ENCODE assay signal across 8 cellular contexts in the genomic region with DNA sequence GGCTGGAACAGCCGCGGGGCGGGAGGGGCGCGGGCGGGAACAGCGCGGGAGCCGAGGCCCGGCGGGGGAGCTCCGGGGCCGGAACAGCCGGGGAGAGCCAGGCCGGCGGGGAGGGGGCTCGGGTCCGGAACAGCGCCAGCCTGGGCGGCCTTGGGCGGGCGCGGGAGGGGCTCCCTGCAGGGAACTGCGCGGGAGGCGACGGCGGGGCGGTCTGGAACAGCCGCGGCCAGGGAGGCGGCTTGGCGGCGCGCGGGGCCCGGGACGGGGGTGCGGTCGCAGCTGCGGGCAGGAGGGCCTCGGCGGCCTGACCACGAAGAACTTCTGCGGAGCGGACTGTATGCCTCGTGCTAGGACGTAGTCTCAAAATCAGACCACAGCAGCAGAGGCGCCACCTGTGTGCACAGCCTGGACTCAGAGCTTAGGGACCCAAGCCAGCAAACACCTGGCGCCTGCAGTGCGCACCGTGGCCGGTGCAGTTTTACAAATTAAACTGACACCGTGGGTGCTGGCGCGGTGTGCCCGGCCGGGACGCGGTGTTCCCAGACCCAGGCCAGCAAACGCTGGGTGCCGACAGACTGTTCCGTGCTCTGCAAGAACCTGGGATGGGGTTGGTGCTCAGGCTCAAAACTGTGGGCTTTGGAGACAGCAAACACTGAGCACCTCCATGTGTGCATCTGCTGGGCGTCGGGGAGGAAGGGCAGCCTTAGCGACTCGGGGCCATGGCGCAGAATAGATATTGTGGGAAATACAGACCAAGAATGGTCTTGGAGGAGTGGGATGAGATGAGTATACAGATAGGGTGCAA. TPM values are rescaled to one million over a fixed set of nuclear protein-coding genes. Genes with fewer than 3 reads are reported as not detected.
DNase-seq lines count a peak whose midpoint lies in the region; ATAC-seq and TF ChIP-seq lines count a peak whose summit lies in the region.

No MANE protein-coding gene starts in this region.

- intact Hi-C loops in heart left ventricle (cut with DNase I) (loop anchor here in 6 of 10 donors (2.0 to 5.0 kb wide), 6 partner anchors 60 to 275 kb away; a partner anchor contains a TSS), psoas muscle (cut with DNase I) (no loop called here)

- TF ChIP-seq CTCF in heart left ventricle (IDR thresholded peaks at IDR 0.05) = no peak
- TF ChIP-seq CTCF in psoas muscle (IDR thresholded peaks at IDR 0.05) = no peak

- 2 to 5% (median 2%) methylated on average over 24 to 68 of the region's 68 CpGs for WGBS in heart left ventricle, 4 donors
- 1 to 3% (median 1%) methylated on average over 40 to 68 of the region's 68 CpGs for WGBS in psoas muscle, 3 donors

- H3K36me3 Mint-ChIP-seq in activated naive CD8-positive, alpha-beta T cell = peaks cover 8% of the 10 kb centered on the region

- H3K4me3 ChIP-seq in heart left ventricle (peak overlapping the region; percentile 47 to 71 (median 64)), psoas muscle (peak overlapping the region; percentile 72)

- H3K36me3 ChIP-seq in heart left ventricle (no peaks in the 10 kb centered on the region), psoas muscle (ENCODE audit: insufficient read depth in 1 of 2, low read depth in 1 of 2) (no peaks in the 10 kb centered on the region)

- peak overlapping the region; percentile 88 for H3K27ac Mint-ChIP-seq in activated naive CD8-positive, alpha-beta T cell

- peaks cover 0 to 20% (median 15%) of the 10 kb centered on the region in 12 donors for H3K9me3 ChIP-seq in heart left ventricle
- peaks cover 14% of the 10 kb centered on the region for H3K9me3 ChIP-seq in psoas muscle

- TF ChIP-seq POLR2A in heart left ventricle (IDR thresholded peaks at IDR 0.05) = no peak

- ATAC-seq in GM21367 (IDR thresholded peaks at IDR 0.05; ENCODE audit: unreplicated experiment) (peak; percentile 40), heart left ventricle (peak; percentile 60 to 87 (median 79)), psoas muscle (peak; percentile 69 to 80 (median 76))

- peaks cover 0 to 29% (median 20%) of the 10 kb centered on the region in 12 donors for H3K4me1 ChIP-seq in heart left ventricle
- peaks cover 3% of the 10 kb centered on the region for H3K4me1 ChIP-seq in psoas muscle

- H3K27me3 ChIP-seq in heart left ventricle (no peaks in the 10 kb centered on the region), psoas muscle (ENCODE audit: insufficient read depth in 3 of 3, low read length in 2 of 3) (no peaks in the 10 kb centered on the region)

- DNase-seq in DMS114 treated with DMSO at 0.1 percent for 48 hours (lab: John Stamatoyannopoulos, UW; ENCODE audit: unreplicated experiment) (peak; percentile 59), HUDEP-2 (lab: John Stamatoyannopoulos, UW; ENCODE audit: unreplicated experiment in 76 of 76) (peak in 75 of 76 experiments; percentile 43 to 97 (median 90)), SHP77 (lab: John Stamatoyannopoulos, UW) (peak; percentile 76 to 81), heart left ventricle (peak in 4 of 5 donors; percentile 89 to 95 (median 92)), psoas muscle (peak; percentile 87 to 93), UCSD-AML1 (lab: John Stamatoyannopoulos, UW; ENCODE audit: unreplicated experiment) (no peak)

- H3K4me3 Mint-ChIP-seq in activated naive CD8-positive, alpha-beta T cell = peak overlapping the region; percentile 92

- no peaks in the 10 kb centered on the region for H3K27me3 Mint-ChIP-seq in activated naive CD8-positive, alpha-beta T cell

- H3K4me1 Mint-ChIP-seq in activated naive CD8-positive, alpha-beta T cell (ENCODE audit: low read depth) = peaks cover 21% of the 10 kb centered on the region

- H3K27ac ChIP-seq in heart left ventricle (peak overlapping the region; percentile 86 to 99 (median 92)), psoas muscle (peak overlapping the region; percentile 81)

- H3K9me3 Mint-ChIP-seq in activated naive CD8-positive, alpha-beta T cell (ENCODE audit: low read depth) = peaks cover 5% of the 10 kb centered on the region

RNA-seq across cellular contexts. Expression of a gene that starts 0.6 kb away (rescaled TPM):
- 1 to 10 TPM; 1.2 to 3.3 (median 1.5) TPM for total RNA-seq in heart left ventricle
- 1 to 10 TPM; 1.9 to 2.0 TPM for polyA plus RNA-seq in heart left ventricle
- total RNA-seq in psoas muscle = 1 to 10 TPM; 1.3 to 2.4 (median 1.5) TPM
- polyA plus RNA-seq in psoas muscle = 1 to 10 TPM; 1.5 to 3.0 (median 2.5) TPM

RNA-seq across cellular contexts. Expression of a gene that starts 12.3 kb away (rescaled TPM):
- 10 to 100 TPM in 6 of 9 donors, 1 to 10 TPM in 3; 8.2 to 13.0 (median 11.9) TPM for total RNA-seq in heart left ventricle
- 1 to 10 TPM; 5.0 to 7.5 TPM for polyA plus RNA-seq in heart left ventricle
- 10 to 100 TPM in 1 of 4 donors, 1 to 10 TPM in 3; 4.2 to 10.6 (median 5.1) TPM for total RNA-seq in psoas muscle
- polyA plus RNA-seq in psoas muscle = 1 to 10 TPM; 1.9 to 6.0 (median 3.4) TPM

RNA-seq across cellular contexts. Expression of a gene that starts 46.2 kb away (rescaled TPM):
- total RNA-seq in heart left ventricle (1 to 10 TPM in 7 of 9 donors, under 1 TPM in 2; 0.32 to 6.4 (median 1.4) TPM), psoas muscle (1 to 10 TPM in 2 of 4 donors, under 1 TPM in 2; 0.73 to 1.3 (median 0.94) TPM)
- polyA plus RNA-seq in heart left ventricle (1 to 10 TPM in 1 of 2 donors, under 1 TPM in 1; 0.46 to 1.1 TPM), psoas muscle (1 to 10 TPM in 1 of 3 donors, under 1 TPM in 2; 0.79 to 6.5 (median 0.84) TPM)

RNA-seq across cellular contexts. Expression of a gene that starts 58.1 kb away (rescaled TPM):
- total RNA-seq in heart left ventricle = 100 to 1,000 TPM in 1 of 9 donors, 10 to 100 TPM in 8; 54.5 to 111 (median 74.8) TPM
- polyA plus RNA-seq in heart left ventricle = 10 to 100 TPM; 37.6 to 67.2 TPM
- total RNA-seq in psoas muscle = 10 to 100 TPM; 57.9 to 98.0 (median 77.3) TPM
- 10 to 100 TPM; 37.8 to 72.0 (median 63.7) TPM for polyA plus RNA-seq in psoas muscle

Comparison
In these comparisons a context has a peak if more than half of its experiments do, and no peak if none do; other contexts are left out.
1. intact Hi-C loops: an anchor here in heart left ventricle (2.0 to 5.0 kb wide); none called in psoas muscle.